9 cellular contexts compared by ENCODE assay signal in genomic region chr5:160133071-160133917, GRCh38. TPM values are rescaled to one million over a fixed set of nuclear protein-coding genes. Genes with fewer than 3 reads are reported as not detected.
A peak's percentile ranks its signal among the peaks of the same experiment; 100 is the strongest.
DNase-seq lines count a peak whose midpoint lies in the region; TF ChIP-seq lines count a peak whose summit lies in the region.
"Had no signal": no experiment of that assay in that cellular context is flagged by ENCODE, and none has a peak within 500 bp of the region (broad histone marks: within the 10 kb centered on the region; RNA-seq: fewer than 3 reads in every experiment).

No MANE protein-coding gene starts in this region.

- no peak overlapping the region for H3K4me3 ChIP-seq in foreskin fibroblast (ENCODE audit: low read depth in 1 of 2, low read length in 2 of 2)
- peak overlapping the region; percentile 5 to 31 for H3K4me3 ChIP-seq in mucosa of rectum (ENCODE audit: low read length in 2 of 2)
- peak overlapping the region in 1 of 2 donors; percentile 1 for H3K4me3 ChIP-seq in vagina

- no peak for TF ChIP-seq CTCF in foreskin fibroblast (IDR thresholded peaks at IDR 0.05; ENCODE audit: low read depth, low read length)
- TF ChIP-seq CTCF in vagina (IDR thresholded peaks at IDR 0.05), result no peak

- H3K4me1 ChIP-seq in mucosa of rectum (ENCODE audit: control insufficient read depth in 2 of 2, insufficient read depth in 2 of 2, low read length in 2 of 2) (no peaks in the 10 kb centered on the region), vagina (peaks cover 10% of the 10 kb centered on the region)

- no peak overlapping the region for H3K9ac ChIP-seq in mucosa of rectum (ENCODE audit: low read depth in 1 of 2, low read length in 2 of 2)

- TF ChIP-seq POLR2A in vagina (IDR thresholded peaks at IDR 0.05), result no peak

- intact Hi-C loops in vagina (cut with DNase I), result no loop called here

- H3K36me3 ChIP-seq in mucosa of rectum (ENCODE audit: control insufficient read depth in 2 of 2, insufficient read depth in 2 of 2, low read length in 2 of 2) (no peaks in the 10 kb centered on the region), vagina (no peaks in the 10 kb centered on the region)

- no peaks in the 10 kb centered on the region for H3K9me3 ChIP-seq in mucosa of rectum (ENCODE audit: control insufficient read depth in 2 of 2, low read length in 2 of 2)
- H3K9me3 ChIP-seq in vagina, result no peaks in the 10 kb centered on the region

- peak; percentile 13 for DNase-seq in NCI-H748 (lab: John Stamatoyannopoulos, UW; ENCODE audit: unreplicated experiment)
- no peak for DNase-seq in NCI-H748 treated with DMSO at 0.1 percent for 48 hours (lab: John Stamatoyannopoulos, UW)
- peak; percentile 24 to 42 for DNase-seq in foreskin fibroblast
- DNase-seq in vagina (ENCODE audit: extremely low spot score in 2 of 2), result no peak
- no peak for DNase-seq in NCI-H446 treated with DMSO at 0.1 percent for 48 hours (lab: John Stamatoyannopoulos, UW)
- DNase-seq in NCI-H2196 (lab: John Stamatoyannopoulos, UW; ENCODE audit: unreplicated experiment), result no peak
- DNase-seq in NCI-H446 (lab: John Stamatoyannopoulos, UW), result no peak
- DNase-seq: activated T-cell treated with anti-CD3 and anti-CD28 coated beads, Interleukin-2, amount 50 U/mL, for 48 hours had no signal

- H3K27me3 ChIP-seq in mucosa of rectum (ENCODE audit: control insufficient read depth in 2 of 2, insufficient read depth in 2 of 2, low read length in 2 of 2) (no peaks in the 10 kb centered on the region), vagina (no peaks in the 10 kb centered on the region)

- H3K27ac ChIP-seq in mucosa of rectum (ENCODE audit: low read depth in 2 of 2, low read length in 2 of 2) (no peak overlapping the region), vagina (peak overlapping the region; percentile 68)

RNA-seq across cellular contexts. Expression of gene PWWP2A, which starts 14.0 kb away (rescaled TPM):
- total RNA-seq in vagina, result 19.9 TPM

Comparison
In these comparisons a context has a peak if more than half of its experiments do, and no peak if none do; other contexts are left out.
1. DNase-seq: peak in NCI-H748 (single experiment) and foreskin fibroblast (2 of 2); none in NCI-H748 treated with DMSO at 0.1 percent for 48 hours (single experiment), vagina (0 of 2), NCI-H446 treated with DMSO at 0.1 percent for 48 hours (single experiment), NCI-H2196 (single experiment) and NCI-H446 (0 of 2).
2. H3K4me3 ChIP-seq: peak in mucosa of rectum (2 of 2); none in foreskin fibroblast (0 of 2).